ENCODE assay signal across 2 cellular contexts in genomic region chr3:25457642-25458419, GRCh38.
TF ChIP-seq lines count a peak whose summit lies in the region.

No MANE protein-coding gene starts in this region.

TF ChIP-seq in IMR-90, 13 proteins besides CTCF, POLR2A, EP300 and RAD21:
- no peak for TF ChIP-seq USF2 (IDR thresholded peaks at IDR 0.05; ENCODE audit: low read depth, low read length)
- TF ChIP-seq CEBPB (IDR thresholded peaks at IDR 0.05; ENCODE audit: low read depth, low read length), result no peak
- TF ChIP-seq CHD1 (IDR thresholded peaks at IDR 0.05; ENCODE audit: low read depth, low read length), result no peak

TF ChIP-seq in H1, 55 proteins besides CTCF, POLR2A, EP300 and RAD21:
- no peak for TF ChIP-seq RBBP5 (IDR thresholded peaks at IDR 0.05; ENCODE audit: borderline replicate concordance, low read depth, low read length)
- TF ChIP-seq BRCA1 (IDR thresholded peaks at IDR 0.05; ENCODE audit: low read depth, low read length), result no peak
- TF ChIP-seq JUND (IDR thresholded peaks at IDR 0.05; ENCODE audit: low read length), result no peak
- TF ChIP-seq CHD2 (IDR thresholded peaks at IDR 0.05; ENCODE audit: low read length), result no peak
- TF ChIP-seq TCF12 (IDR thresholded peaks at IDR 0.05; ENCODE audit: low read depth, low read length), result no peak
- TF ChIP-seq TAF7 (optimal IDR thresholded peaks at IDR 0.05; ENCODE audit: borderline replicate concordance, low read depth, low read length), result no peak
- TF ChIP-seq SP2 (IDR thresholded peaks at IDR 0.05; ENCODE audit: low read length), result no peak
- no peak for TF ChIP-seq EZH2 (IDR thresholded peaks at IDR 0.05; ENCODE audit: low read depth, low read length, severe bottlenecking)
- no peak for TF ChIP-seq POU5F1 (IDR thresholded peaks at IDR 0.05; ENCODE audit: low read depth, low read length)
- no peak for TF ChIP-seq PHF8 (conservative IDR thresholded peaks at IDR 0.05; ENCODE audit: low read depth, low read length)
- no peak for TF ChIP-seq CREB1 (IDR thresholded peaks at IDR 0.05)
- no peak for TF ChIP-seq SIN3A (conservative IDR thresholded peaks at IDR 0.05 in 1 of 2, IDR thresholded peaks at IDR 0.05 in 1 of 2; ENCODE audit: low read depth in 1 of 2, low read length in 2 of 2)
- TF ChIP-seq KDM5A (IDR thresholded peaks at IDR 0.05; ENCODE audit: low read length), result no peak
- TF ChIP-seq JUN (IDR thresholded peaks at IDR 0.05; ENCODE audit: low read depth, low read length), result no peak
- no peak for TF ChIP-seq SAP30 (IDR thresholded peaks at IDR 0.05; ENCODE audit: insufficient read depth, insufficient replicate concordance, low read length)
- TF ChIP-seq KDM4A (IDR thresholded peaks at IDR 0.05; ENCODE audit: low read depth, low read length, severe bottlenecking), result no peak
- no peak for TF ChIP-seq SP1 (IDR thresholded peaks at IDR 0.05; ENCODE audit: low read depth, low read length)
- TF ChIP-seq RXRA (IDR thresholded peaks at IDR 0.05; ENCODE audit: insufficient read depth, low read depth, low read length), result no peak
